ENCODE assay signal across 8 cellular contexts in the genomic region with DNA sequence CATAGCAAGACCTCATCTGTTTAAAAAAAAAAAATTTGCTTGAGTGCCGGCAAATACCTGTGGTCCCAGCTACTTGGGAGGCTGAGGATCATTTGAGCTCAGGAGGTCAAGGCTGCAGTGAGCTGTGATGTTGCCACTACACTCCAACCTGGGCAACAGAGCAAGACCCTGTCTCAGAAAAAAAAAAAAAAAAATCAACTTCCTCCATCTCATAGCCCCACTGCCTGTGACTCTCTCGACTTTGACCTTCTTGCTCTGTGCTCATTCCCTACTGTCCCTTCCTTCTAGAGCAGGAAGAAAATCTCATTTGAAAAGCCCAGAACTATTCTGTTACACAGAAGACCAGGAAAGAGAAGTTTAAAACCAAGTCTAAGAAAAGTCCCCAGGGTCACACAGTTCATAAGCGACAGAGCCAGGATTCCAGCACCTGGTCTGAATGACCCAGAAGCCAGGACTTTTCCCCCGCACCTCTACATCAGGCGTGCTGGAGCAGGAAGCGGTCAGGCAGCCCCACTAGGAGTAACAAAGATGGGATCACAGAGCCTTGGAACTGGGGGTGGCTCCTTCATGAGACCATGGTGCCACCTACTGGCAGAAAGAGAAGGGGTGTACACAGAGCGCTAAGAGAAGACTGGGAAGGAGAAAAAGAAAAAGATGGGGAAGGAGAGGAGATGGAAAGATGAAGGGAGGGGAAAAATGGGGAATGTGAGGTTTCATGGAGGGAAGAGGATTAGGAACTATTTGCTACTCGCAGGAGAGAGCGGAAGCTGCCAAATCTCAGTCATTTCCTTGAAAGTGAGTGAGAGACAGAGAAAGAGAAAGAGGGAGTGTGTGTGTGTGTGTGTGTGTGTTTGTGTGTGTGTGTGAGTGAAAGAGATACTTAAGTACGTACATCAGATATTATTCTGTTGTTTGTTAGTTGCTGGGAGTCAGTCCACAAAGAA. TPM values are rescaled to one million over a fixed set of nuclear protein-coding genes. Genes with fewer than 3 reads are reported as not detected.
DNase-seq lines count a peak whose midpoint lies in the region; ATAC-seq, FAIRE-seq and TF ChIP-seq lines count a peak whose summit lies in the region.

No MANE protein-coding gene starts in this region.

- no peaks in the 10 kb centered on the region for H3K27me3 ChIP-seq in WERI-Rb-1 (ENCODE audit: insufficient read depth, low read depth, severe bottlenecking)

- H3K4me1 ChIP-seq in kidney (ENCODE audit: control insufficient read depth in 1 of 2, insufficient read depth in 1 of 2, low read depth in 1 of 2, low read length in 2 of 2) = peaks cover 31 to 35% of the 10 kb centered on the region in 2 donors

- H3K4me3 ChIP-seq in WERI-Rb-1 (ENCODE audit: low read depth, low read length) (no peak overlapping the region), cardiac fibroblast (replicated peaks in 1 of 2; ENCODE audit: low read depth in 2 of 2, low read length in 2 of 2) (no peak overlapping the region), kidney (ENCODE audit: low read length in 2 of 2) (no peak overlapping the region)

- no peak for FAIRE-seq in kidney (lab: Jason Lieb, UNC)

- H3K36me3 ChIP-seq in WERI-Rb-1 (no peaks in the 10 kb centered on the region), kidney (ENCODE audit: control insufficient read depth in 1 of 2, insufficient read depth in 2 of 2, low read length in 2 of 2) (no peaks in the 10 kb centered on the region)

- DNase-seq in D341Med (ENCODE audit: low spot score) (peak; percentile 83), NCI-H2196 (lab: John Stamatoyannopoulos, UW; ENCODE audit: unreplicated experiment) (peak; percentile 92), WERI-Rb-1 (peak; percentile 85), cardiac fibroblast (ENCODE audit: low read depth in 2 of 2) (peak; percentile 88 to 91), kidney (no peak)
- DNase-seq in stimulated activated CD4-positive, alpha-beta T cell treated with anti-CD3 and anti-CD28 coated beads, Interleukin-1b, Interleukin-23, amount 100 ng/mL, for 1 hour (ENCODE audit: low read depth in 2 of 2) = peak; percentile 18 to 44

- no peak overlapping the region for H3K27ac ChIP-seq in WERI-Rb-1
- peak overlapping the region in 1 of 2 donors; percentile 4 for H3K27ac ChIP-seq in kidney (ENCODE audit: low read depth in 2 of 2, low read length in 2 of 2)

- no peaks in the 10 kb centered on the region for H3K9me3 ChIP-seq in WERI-Rb-1 (ENCODE audit: severe bottlenecking)
- H3K9me3 ChIP-seq in kidney (ENCODE audit: control insufficient read depth in 1 of 2, low read length in 2 of 2) = no peaks in the 10 kb centered on the region

- peak; percentile 62 for ATAC-seq in HG02610 (IDR thresholded peaks at IDR 0.05; ENCODE audit: unreplicated experiment)
- no peak for ATAC-seq in HG02840 (IDR thresholded peaks at IDR 0.05; ENCODE audit: low FRiP score, unreplicated experiment)

- no peak overlapping the region for H3K9ac ChIP-seq in kidney (ENCODE audit: low read length in 2 of 2)

- TF ChIP-seq CTCF in WERI-Rb-1 (IDR thresholded peaks at IDR 0.05; ENCODE audit: low read depth, low read length) (peak; percentile 73), cardiac fibroblast (IDR thresholded peaks at IDR 0.05; ENCODE audit: low read depth, low read length) (peak; percentile 96), kidney (IDR thresholded peaks at IDR 0.05; ENCODE audit: borderline replicate concordance, extremely low read depth, insufficient read depth) (peak; percentile 95)

- intact Hi-C loops in kidney (cut with DNase I) = loop anchor here (5.0 kb wide), 1 partner anchor 137 kb away; no protein-coding TSS in a partner anchor

RNA-seq across cellular contexts. Expression of a gene that starts 3.1 kb away (rescaled TPM):
- total RNA-seq in kidney = not detected
- not detected for polyA plus RNA-seq in kidney (ENCODE audit: insufficient read depth, low read depth, low replicate concordance)

RNA-seq across cellular contexts. Expression of a gene that starts 4.5 kb away (rescaled TPM):
- total RNA-seq in kidney = 578 TPM
- polyA plus RNA-seq in kidney (ENCODE audit: insufficient read depth, low read depth, low replicate concordance) = 518 TPM

RNA-seq across cellular contexts. Expression of a gene that starts 18.8 kb away (rescaled TPM):
- 65.1 TPM for total RNA-seq in kidney
- 129 TPM for polyA plus RNA-seq in kidney (ENCODE audit: insufficient read depth, low read depth, low replicate concordance)

RNA-seq across cellular contexts. Expression of a gene that starts 23.7 kb away (rescaled TPM):
- total RNA-seq in kidney = 11.2 TPM
- polyA plus RNA-seq in kidney (ENCODE audit: insufficient read depth, low read depth, low replicate concordance) = 8.4 TPM

RNA-seq across cellular contexts. Expression of a gene that starts 47.0 kb away (rescaled TPM):
- 44.2 TPM for total RNA-seq in kidney
- 9.7 TPM for polyA plus RNA-seq in kidney (ENCODE audit: insufficient read depth, low read depth, low replicate concordance)
